ENCODE assay signal across 22 cellular contexts in genomic region chr10:81177651-81178244, GRCh38.
"Had no signal": no experiment of that assay in that cellular context is flagged by ENCODE, and none has a peak within 500 bp of the region (broad histone marks: within the 10 kb centered on the region; RNA-seq: fewer than 3 reads in every experiment).

No MANE protein-coding gene starts in this region.

- H3K27me3 ChIP-seq: body of pancreas, esophagus squamous epithelium, tibial nerve, vagina had no signal

- H3K4me3 Mint-ChIP-seq: activated CD4-positive, alpha-beta T cell treated with anti-CD3 and anti-CD28 coated beads, Interleukin-2, amount 10 ng/mL, durations not matched to agents 7 days and 5 days; activated naive CD8-positive, alpha-beta T cell treated with anti-CD3 and anti-CD28 coated beads for 36 hours; activated T-cell treated with anti-CD3 and anti-CD28 coated beads, Interleukin-2, amount 50 U/mL, for 72 hours; central memory CD8-positive, alpha-beta T cell; natural killer cell treated with Interleukin-12 subunit alpha and Interleukin-12 subunit beta and Interleukin-15 and Interleukin-18, amount 100 ng/mL, for 72 hours had no signal

- H3K27me3 Mint-ChIP-seq: activated CD4-positive, alpha-beta T cell treated with anti-CD3 and anti-CD28 coated beads, Interleukin-2, amount 10 ng/mL, durations not matched to agents 7 days and 5 days; activated naive CD8-positive, alpha-beta T cell treated with anti-CD3 and anti-CD28 coated beads for 36 hours; central memory CD8-positive, alpha-beta T cell; natural killer cell treated with Interleukin-12 subunit alpha and Interleukin-12 subunit beta and Interleukin-15 and Interleukin-18, amount 100 ng/mL, for 72 hours had no signal

- H3K9me3 ChIP-seq: body of pancreas, vagina had no signal

- H3K4me3 ChIP-seq: body of pancreas, coronary artery, esophagus squamous epithelium, skin epidermis, tibial nerve, vagina had no signal

- H3K4me1 Mint-ChIP-seq: activated CD4-positive, alpha-beta T cell treated with anti-CD3 and anti-CD28 coated beads, Interleukin-2, amount 10 ng/mL, durations not matched to agents 7 days and 5 days; activated naive CD8-positive, alpha-beta T cell treated with anti-CD3 and anti-CD28 coated beads for 36 hours; central memory CD8-positive, alpha-beta T cell had no signal

- H3K36me3 ChIP-seq: esophagus squamous epithelium, tibial nerve, vagina had no signal

- H3K27ac Mint-ChIP-seq: activated CD4-positive, alpha-beta T cell treated with anti-CD3 and anti-CD28 coated beads, Interleukin-2, amount 10 ng/mL, durations not matched to agents 7 days and 5 days; activated naive CD8-positive, alpha-beta T cell treated with anti-CD3 and anti-CD28 coated beads for 36 hours; natural killer cell treated with Interleukin-12 subunit alpha and Interleukin-12 subunit beta and Interleukin-15 and Interleukin-18, amount 100 ng/mL, for 72 hours had no signal

- H3K4me1 ChIP-seq: body of pancreas, esophagus squamous epithelium, tibial nerve, vagina had no signal

- H3K27ac ChIP-seq: body of pancreas, coronary artery, esophagus squamous epithelium, skin epidermis, tibial nerve, vagina had no signal

- H3K36me3 Mint-ChIP-seq: activated naive CD8-positive, alpha-beta T cell treated with anti-CD3 and anti-CD28 coated beads for 36 hours; natural killer cell treated with Interleukin-12 subunit alpha and Interleukin-12 subunit beta and Interleukin-15 and Interleukin-18, amount 100 ng/mL, for 72 hours had no signal

- DNase-seq: activated CD4-positive, alpha-beta T cell treated with anti-CD3 and anti-CD28 coated beads, Interleukin-2, amount 10 ng/mL, durations not matched to agents 7 days and 5 days; activated CD4-positive, CD25-positive, alpha-beta regulatory T cell; activated CD8-positive, alpha-beta memory T cell treated with anti-CD3 and anti-CD28 coated beads, Interleukin-2, amount 50 U/mL, for 48 hours; activated gamma-delta T cell treated with Interleukin-2 at 50 U/mL for 16 hours; activated naive CD8-positive, alpha-beta T cell treated with anti-CD3 and anti-CD28 coated beads for 36 hours; activated T-cell treated with anti-CD3 and anti-CD28 coated beads, Interleukin-2, amount 50 U/mL, for 72 hours; amygdala; body of pancreas; esophagus squamous epithelium; kidney glomerular epithelial cell; nucleus accumbens; right cardiac atrium; stimulated activated CD4-positive, alpha-beta T cell treated with anti-CD3 and anti-CD28 coated beads, Interleukin-4, amount 100 ng/mL, for 24 hours; stimulated activated CD8-positive, alpha-beta memory T cell treated with anti-CD3 and anti-CD28 coated beads, Interleukin-4, amount 100 ng/mL, for 48 hours; stimulated activated naive CD4-positive, alpha-beta T cell treated with Interleukin-2 at 50 U/mL for 16 hours; substantia nigra had no signal
